22 cellular contexts compared by ENCODE assay signal in genomic region chr14:43535231-43535838, GRCh38.
"Had no signal": no experiment of that assay in that cellular context is flagged by ENCODE, and none has a peak within 500 bp of the region (broad histone marks: within the 10 kb centered on the region; RNA-seq: fewer than 3 reads in every experiment).

No MANE protein-coding gene starts in this region.

- H3K27me3 ChIP-seq: gastroesophageal sphincter, heart left ventricle, upper lobe of left lung had no signal

- H3K27me3 Mint-ChIP-seq: activated naive CD4-positive, alpha-beta T cell treated with anti-CD3 and anti-CD28 coated beads, Interleukin-2, amount 10 ng/mL, durations not matched to agents 7 days and 5 days had no signal

- DNase-seq: activated CD4-positive, alpha-beta T cell treated with anti-CD3 and anti-CD28 coated beads for 4 hours; activated CD4-positive, alpha-beta T cell treated with anti-CD3 and anti-CD28 coated beads, Interleukin-2, amount 50 U/mL, for 48 hours; activated CD4-positive, CD25-positive, alpha-beta regulatory T cell; activated effector memory CD4-positive, alpha-beta T cell treated with Interleukin-2 at 50 U/mL for 16 hours; activated naive CD4-positive, alpha-beta T cell treated with anti-CD3 and anti-CD28 coated beads, Interleukin-2, amount 10 ng/mL, durations not matched to agents 7 days and 5 days; activated T-cell treated with anti-CD3 and anti-CD28 coated beads, Interleukin-2, amount 50 U/mL, for 48 hours; amygdala; cerebellar nuclear complex; cortex of kidney; heart left ventricle; kidney; lower lobe of right lung; naive B cell; occipital lobe; stimulated activated CD4-positive, alpha-beta T cell treated with anti-CD3 and anti-CD28 coated beads, Interleukin-4, amount 100 ng/mL, for 1 hour; stimulated activated naive CD4-positive, alpha-beta T cell; T-helper 9 cell had no signal

- H3K27ac ChIP-seq: epithelial cell of prostate, gastroesophageal sphincter, heart left ventricle, lower lobe of right lung, thoracic aorta, upper lobe of left lung had no signal

- H3K36me3 Mint-ChIP-seq: naive B cell had no signal

- H3K4me1 Mint-ChIP-seq: activated naive CD4-positive, alpha-beta T cell treated with anti-CD3 and anti-CD28 coated beads, Interleukin-2, amount 10 ng/mL, durations not matched to agents 7 days and 5 days; naive B cell had no signal

- H3K4me1 ChIP-seq: gastroesophageal sphincter, heart left ventricle, lower lobe of right lung, upper lobe of left lung had no signal

- ATAC-seq: gastroesophageal sphincter, heart left ventricle, lower lobe of right lung had no signal

- H3K36me3 ChIP-seq: gastroesophageal sphincter, heart left ventricle, lower lobe of right lung, thoracic aorta, upper lobe of left lung had no signal

- H3K4me3 Mint-ChIP-seq: activated naive CD4-positive, alpha-beta T cell treated with anti-CD3 and anti-CD28 coated beads, Interleukin-2, amount 10 ng/mL, durations not matched to agents 7 days and 5 days; naive B cell had no signal

- H3K27ac Mint-ChIP-seq: activated naive CD4-positive, alpha-beta T cell treated with anti-CD3 and anti-CD28 coated beads, Interleukin-2, amount 10 ng/mL, durations not matched to agents 7 days and 5 days had no signal

- H3K9me3 ChIP-seq: lower lobe of right lung, thoracic aorta had no signal

- FAIRE-seq: bronchial epithelial cell, kidney had no signal

- H3K4me3 ChIP-seq: gastroesophageal sphincter, heart left ventricle, lower lobe of right lung, thoracic aorta, upper lobe of left lung had no signal
